8 cellular contexts compared by ENCODE assay signal in genomic region chr1:6783956-6784559, GRCh38. TPM values are rescaled to one million over a fixed set of nuclear protein-coding genes. Genes with fewer than 3 reads are reported as not detected.
A peak's percentile ranks its signal among the peaks of the same experiment; 100 is the strongest.
DNase-seq lines count a peak whose midpoint lies in the region; ATAC-seq and TF ChIP-seq lines count a peak whose summit lies in the region.

No MANE protein-coding gene starts in this region.

- H3K9ac ChIP-seq in colonic mucosa (ENCODE audit: low read depth in 2 of 2, low read length in 2 of 2) (peak overlapping the region; percentile 78 to 82), muscle layer of colon (ENCODE audit: low read length) (peak overlapping the region; percentile 59)

- intact Hi-C loops in CD14-positive monocyte (cut with micrococcal nuclease): loop anchor here (5.0 to 10.0 kb wide), 5 partner anchors 37 to 179 kb away; partner anchors contain the start of genes KLHL21 (in 1 of the 2) and THAP3 (in 1 of the 2)
- intact Hi-C loops in colonic mucosa (cut with DNase I): no loop called here

- H3K9me3 ChIP-seq in colonic mucosa (no peaks in the 10 kb centered on the region), muscle layer of colon (ENCODE audit: low read length) (no peaks in the 10 kb centered on the region)

- no peak for TF ChIP-seq CTCF in CD14-positive monocyte (IDR thresholded peaks at IDR 0.05)
- TF ChIP-seq CTCF in colonic mucosa (IDR thresholded peaks at IDR 0.05): no peak

- H3K4me1 ChIP-seq in colonic mucosa (peaks cover 3% of the 10 kb centered on the region), muscle layer of colon (ENCODE audit: insufficient read depth, low read length) (peaks cover 11% of the 10 kb centered on the region)

- H3K27me3 Mint-ChIP-seq in CD14-positive monocyte (ENCODE audit: low read depth in 3 of 3): peaks cover 0 to 3% (median 3%) of the 10 kb centered on the region in 3 donors

- peaks cover 2 to 10% of the 10 kb centered on the region in 2 donors for H3K36me3 Mint-ChIP-seq in CD14-positive monocyte

- DNase-seq in CD14-positive monocyte (ENCODE audit: low spot score) (no peak), NCI-H526 treated with DMSO at 0.1 percent for 48 hours (lab: John Stamatoyannopoulos, UW) (peak; percentile 25), colonic mucosa (no peak)
- DNase-seq in effector CD8-positive, alpha-beta T cell (lab: John Stamatoyannopoulos, UW): no peak

- H3K27ac ChIP-seq in colonic mucosa (peak overlapping the region; percentile 98), muscle layer of colon (ENCODE audit: low read depth, low read length) (peak overlapping the region; percentile 99)

- ATAC-seq in GM21529 (IDR thresholded peaks at IDR 0.05; ENCODE audit: unreplicated experiment) (peak; percentile 1), HG03280 (IDR thresholded peaks at IDR 0.05; ENCODE audit: unreplicated experiment) (no peak), GM21786 (IDR thresholded peaks at IDR 0.05; ENCODE audit: unreplicated experiment) (no peak)

- peak overlapping the region; percentile 85 to 93 for H3K4me3 Mint-ChIP-seq in CD14-positive monocyte

- peak overlapping the region; percentile 93 to 98 (median 97) for H3K27ac Mint-ChIP-seq in CD14-positive monocyte

- peaks cover 0 to 3% (median 0%) of the 10 kb centered on the region in 7 donors for H3K9me3 Mint-ChIP-seq in CD14-positive monocyte

- no peaks in the 10 kb centered on the region for H3K27me3 ChIP-seq in colonic mucosa
- no peaks in the 10 kb centered on the region for H3K27me3 ChIP-seq in muscle layer of colon (ENCODE audit: control insufficient read depth in 1 of 2, insufficient read depth in 2 of 2, low read length in 2 of 2)

- H3K4me3 ChIP-seq in colonic mucosa (peak overlapping the region; percentile 79), muscle layer of colon (ENCODE audit: low read depth in 1 of 2, low read length in 2 of 2) (peak overlapping the region; percentile 70 to 84)

- no peaks in the 10 kb centered on the region for H3K36me3 ChIP-seq in colonic mucosa
- no peaks in the 10 kb centered on the region for H3K36me3 ChIP-seq in muscle layer of colon (ENCODE audit: insufficient read depth, low read length)

- peaks cover 45% of the 10 kb centered on the region for H3K4me1 Mint-ChIP-seq in CD14-positive monocyte

RNA-seq across cellular contexts. Expression of gene CAMTA1, which starts 1.2 kb away (rescaled TPM):
- polyA plus RNA-seq in CD14-positive monocyte: 10 to 100 TPM; 78.3 to 89.6 TPM
- 10 to 100 TPM; 76.8 to 92.8 TPM for total RNA-seq in colonic mucosa
